1 cellular context compared by ENCODE assay signal in the genomic region with DNA sequence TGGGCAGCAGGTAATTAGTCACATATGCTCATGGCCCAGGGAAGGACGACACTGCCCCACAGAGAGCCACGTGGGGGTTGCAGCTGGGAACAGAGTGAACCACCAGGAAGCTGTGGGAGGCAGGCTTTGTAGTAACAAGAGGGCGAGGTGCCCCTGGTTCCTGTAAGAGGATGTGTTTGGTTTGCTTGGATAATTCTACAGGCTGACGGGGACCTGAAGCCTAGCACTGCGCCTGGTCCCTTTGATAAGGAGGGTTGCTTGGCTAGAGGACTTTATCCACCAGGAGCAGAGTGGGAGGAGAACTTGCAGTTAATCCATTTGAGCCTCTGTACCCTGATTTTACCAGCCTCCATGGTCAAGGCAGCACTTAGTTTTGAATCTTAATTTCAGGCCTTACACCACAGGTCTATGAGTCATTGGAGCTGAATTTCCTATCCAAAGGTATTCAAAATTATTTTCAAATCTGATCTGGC.
TF ChIP-seq lines count a peak whose summit lies in the region.

No MANE protein-coding gene starts in this region.

TF ChIP-seq in K562, 482 proteins besides CTCF, POLR2A, EP300 and RAD21 (continued from another document and continues in another):
- TF ChIP-seq, protein P1, sequence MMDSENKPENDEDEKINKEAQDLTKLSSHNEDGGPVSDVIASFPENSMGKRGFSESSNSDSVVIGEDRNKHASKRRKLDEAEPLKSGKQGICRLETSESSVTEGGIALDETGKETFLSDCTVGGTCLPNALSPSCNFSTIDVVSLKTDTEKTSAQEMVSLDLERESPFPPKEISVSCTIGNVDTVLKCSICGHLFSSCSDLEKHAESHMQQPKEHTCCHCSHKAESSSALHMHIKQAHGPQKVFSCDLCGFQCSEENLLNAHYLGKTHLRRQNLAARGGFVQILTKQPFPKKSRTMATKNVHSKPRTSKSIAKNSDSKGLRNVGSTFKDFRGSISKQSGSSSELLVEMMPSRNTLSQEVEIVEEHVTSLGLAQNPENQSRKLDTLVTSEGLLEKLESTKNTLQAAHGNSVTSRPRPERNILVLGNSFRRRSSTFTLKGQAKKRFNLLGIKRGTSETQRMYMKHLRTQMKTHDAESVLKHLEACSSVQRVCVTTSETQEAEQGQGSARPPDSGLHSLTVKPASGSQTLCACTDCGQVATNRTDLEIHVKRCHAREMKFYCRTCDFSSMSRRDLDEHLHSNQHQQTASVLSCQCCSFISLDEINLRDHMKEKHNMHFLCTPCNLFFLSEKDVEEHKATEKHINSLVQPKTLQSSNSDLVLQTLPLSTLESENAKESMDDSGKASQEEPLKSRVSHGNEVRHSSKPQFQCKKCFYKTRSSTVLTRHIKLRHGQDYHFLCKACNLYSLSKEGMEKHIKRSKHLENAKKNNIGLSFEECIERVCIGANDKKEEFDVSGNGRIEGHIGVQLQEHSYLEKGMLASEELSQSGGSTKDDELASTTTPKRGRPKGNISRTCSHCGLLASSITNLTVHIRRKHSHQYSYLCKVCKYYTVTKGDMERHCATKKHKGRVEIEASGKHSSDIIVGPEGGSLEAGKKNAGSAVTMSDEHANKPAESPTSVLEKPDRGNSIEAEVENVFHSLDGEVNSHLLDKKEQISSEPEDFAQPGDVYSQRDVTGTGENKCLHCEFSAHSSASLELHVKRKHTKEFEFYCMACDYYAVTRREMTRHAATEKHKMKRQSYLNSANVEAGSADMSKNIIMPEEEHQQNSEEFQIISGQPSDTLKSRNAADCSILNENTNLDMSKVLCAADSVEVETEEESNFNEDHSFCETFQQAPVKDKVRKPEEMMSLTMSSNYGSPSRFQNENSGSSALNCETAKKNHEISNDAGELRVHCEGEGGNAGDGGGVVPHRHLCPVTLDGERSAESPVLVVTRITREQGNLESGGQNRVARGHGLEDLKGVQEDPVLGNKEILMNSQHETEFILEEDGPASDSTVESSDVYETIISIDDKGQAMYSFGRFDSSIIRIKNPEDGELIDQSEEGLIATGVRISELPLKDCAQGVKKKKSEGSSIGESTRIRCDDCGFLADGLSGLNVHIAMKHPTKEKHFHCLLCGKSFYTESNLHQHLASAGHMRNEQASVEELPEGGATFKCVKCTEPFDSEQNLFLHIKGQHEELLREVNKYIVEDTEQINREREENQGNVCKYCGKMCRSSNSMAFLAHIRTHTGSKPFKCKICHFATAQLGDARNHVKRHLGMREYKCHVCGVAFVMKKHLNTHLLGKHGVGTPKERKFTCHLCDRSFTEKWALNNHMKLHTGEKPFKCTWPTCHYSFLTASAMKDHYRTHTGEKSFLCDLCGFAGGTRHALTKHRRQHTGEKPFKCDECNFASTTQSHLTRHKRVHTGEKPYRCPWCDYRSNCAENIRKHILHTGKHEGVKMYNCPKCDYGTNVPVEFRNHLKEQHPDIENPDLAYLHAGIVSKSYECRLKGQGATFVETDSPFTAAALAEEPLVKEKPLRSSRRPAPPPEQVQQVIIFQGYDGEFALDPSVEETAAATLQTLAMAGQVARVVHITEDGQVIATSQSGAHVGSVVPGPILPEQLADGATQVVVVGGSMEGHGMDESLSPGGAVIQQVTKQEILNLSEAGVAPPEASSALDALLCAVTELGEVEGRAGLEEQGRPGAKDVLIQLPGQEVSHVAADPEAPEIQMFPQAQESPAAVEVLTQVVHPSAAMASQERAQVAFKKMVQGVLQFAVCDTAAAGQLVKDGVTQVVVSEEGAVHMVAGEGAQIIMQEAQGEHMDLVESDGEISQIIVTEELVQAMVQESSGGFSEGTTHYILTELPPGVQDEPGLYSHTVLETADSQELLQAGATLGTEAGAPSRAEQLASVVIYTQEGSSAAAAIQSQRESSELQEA (IDR thresholded peaks at IDR 0.05; ENCODE audit: low read depth): no peak
- TF ChIP-seq DPF2 (IDR thresholded peaks at IDR 0.05) (peak; percentile 72), ZFP36 (IDR thresholded peaks at IDR 0.05; ENCODE audit: low read depth, low read length, partially characterized antibody) (no peak), HDAC2 (IDR thresholded peaks at IDR 0.05) (peak; percentile 79), KLF1 (tag; IDR thresholded peaks at IDR 0.05) (0 out of 2 replicates have a peak, but pooled peaks have one; percentile 39), MYNN (IDR thresholded peaks at IDR 0.05) (peak; percentile 55; the same call in 1 of the 2 replicates), MYNN (CRISPR knock-in tag; IDR thresholded peaks at IDR 0.05) (no peak), ZNF764 (CRISPR knock-in tag; IDR thresholded peaks at IDR 0.05; ENCODE audit: low read depth) (no peak), SAFB (IDR thresholded peaks at IDR 0.05; ENCODE audit: borderline replicate concordance, low read depth, low read length) (no peak), SMAD4 (CRISPR knock-in tag; conservative IDR thresholded peaks at IDR 0.05) (0 out of 2 replicates have a peak, but pooled peaks have one; percentile 19), PTRF (tag; IDR thresholded peaks at IDR 0.05) (no peak), POLR2AphosphoS5 (IDR thresholded peaks at IDR 0.05; ENCODE audit: control insufficient read depth, insufficient read depth, low read depth, low read length) (peak; percentile 69; the same call in 1 of the 2 replicates), CCNT2 (IDR thresholded peaks at IDR 0.05; ENCODE audit: borderline replicate concordance, extremely low read depth, insufficient read length, low read depth, low read length) (peak; percentile 57), HEY1 (CRISPR knock-in tag; IDR thresholded peaks at IDR 0.05; ENCODE audit: borderline replicate concordance) (no peak), SAFB2 (IDR thresholded peaks at IDR 0.05; ENCODE audit: borderline replicate concordance, low read depth, low read length, severe bottlenecking) (no peak), NFE2L1 (tag; IDR thresholded peaks at IDR 0.05; ENCODE audit: borderline replicate concordance, low read depth) (no peak), STAT5A (IDR thresholded peaks at IDR 0.05; ENCODE audit: borderline replicate concordance, low read length) (peak; percentile 43; the same call in 1 of the 2 replicates), ZNF24 (IDR thresholded peaks at IDR 0.05) (no peak), ZNF584 (CRISPR knock-in tag; IDR thresholded peaks at IDR 0.05; ENCODE audit: low read depth) (no peak), EHMT2 (IDR thresholded peaks at IDR 0.05) (no peak), KDM1A (IDR thresholded peaks at IDR 0.05) (peak; percentile 97 to 98), SOX6 (IDR thresholded peaks at IDR 0.05) (peak; percentile 38), NRF1 (conservative IDR thresholded peaks at IDR 0.05 in 1 of 2, IDR thresholded peaks at IDR 0.05 in 1 of 2) (no peak), TCF3 (CRISPR knock-in tag; IDR thresholded peaks at IDR 0.05) (peak; percentile 92), CBFA2T2 (conservative IDR thresholded peaks at IDR 0.05) (peak; percentile 92)
- TF ChIP-seq, protein P2, sequence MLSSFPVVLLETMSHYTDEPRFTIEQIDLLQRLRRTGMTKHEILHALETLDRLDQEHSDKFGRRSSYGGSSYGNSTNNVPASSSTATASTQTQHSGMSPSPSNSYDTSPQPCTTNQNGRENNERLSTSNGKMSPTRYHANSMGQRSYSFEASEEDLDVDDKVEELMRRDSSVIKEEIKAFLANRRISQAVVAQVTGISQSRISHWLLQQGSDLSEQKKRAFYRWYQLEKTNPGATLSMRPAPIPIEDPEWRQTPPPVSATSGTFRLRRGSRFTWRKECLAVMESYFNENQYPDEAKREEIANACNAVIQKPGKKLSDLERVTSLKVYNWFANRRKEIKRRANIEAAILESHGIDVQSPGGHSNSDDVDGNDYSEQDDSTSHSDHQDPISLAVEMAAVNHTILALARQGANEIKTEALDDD (IDR thresholded peaks at IDR 0.05): peak; percentile 62
- TF ChIP-seq, protein P3, sequence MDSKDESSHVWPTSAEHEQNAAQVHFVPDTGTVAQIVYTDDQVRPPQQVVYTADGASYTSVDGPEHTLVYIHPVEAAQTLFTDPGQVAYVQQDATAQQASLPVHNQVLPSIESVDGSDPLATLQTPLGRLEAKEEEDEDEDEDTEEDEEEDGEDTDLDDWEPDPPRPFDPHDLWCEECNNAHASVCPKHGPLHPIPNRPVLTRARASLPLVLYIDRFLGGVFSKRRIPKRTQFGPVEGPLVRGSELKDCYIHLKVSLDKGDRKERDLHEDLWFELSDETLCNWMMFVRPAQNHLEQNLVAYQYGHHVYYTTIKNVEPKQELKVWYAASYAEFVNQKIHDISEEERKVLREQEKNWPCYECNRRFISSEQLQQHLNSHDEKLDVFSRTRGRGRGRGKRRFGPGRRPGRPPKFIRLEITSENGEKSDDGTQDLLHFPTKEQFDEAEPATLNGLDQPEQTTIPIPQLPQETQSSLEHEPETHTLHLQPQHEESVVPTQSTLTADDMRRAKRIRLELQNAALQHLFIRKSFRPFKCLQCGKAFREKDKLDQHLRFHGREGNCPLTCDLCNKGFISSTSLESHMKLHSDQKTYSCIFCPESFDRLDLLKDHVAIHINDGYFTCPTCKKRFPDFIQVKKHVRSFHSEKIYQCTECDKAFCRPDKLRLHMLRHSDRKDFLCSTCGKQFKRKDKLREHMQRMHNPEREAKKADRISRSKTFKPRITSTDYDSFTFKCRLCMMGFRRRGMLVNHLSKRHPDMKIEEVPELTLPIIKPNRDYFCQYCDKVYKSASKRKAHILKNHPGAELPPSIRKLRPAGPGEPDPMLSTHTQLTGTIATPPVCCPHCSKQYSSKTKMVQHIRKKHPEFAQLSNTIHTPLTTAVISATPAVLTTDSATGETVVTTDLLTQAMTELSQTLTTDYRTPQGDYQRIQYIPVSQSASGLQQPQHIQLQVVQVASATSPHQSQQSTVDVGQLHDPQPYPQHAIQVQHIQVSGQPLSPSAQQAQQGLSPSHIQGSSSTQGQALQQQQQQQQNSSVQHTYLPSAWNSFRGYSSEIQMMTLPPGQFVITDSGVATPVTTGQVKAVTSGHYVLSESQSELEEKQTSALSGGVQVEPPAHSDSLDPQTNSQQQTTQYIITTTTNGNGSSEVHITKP (IDR thresholded peaks at IDR 0.05; ENCODE audit: partially characterized antibody): peak; percentile 52
- TF ChIP-seq, protein P4, sequence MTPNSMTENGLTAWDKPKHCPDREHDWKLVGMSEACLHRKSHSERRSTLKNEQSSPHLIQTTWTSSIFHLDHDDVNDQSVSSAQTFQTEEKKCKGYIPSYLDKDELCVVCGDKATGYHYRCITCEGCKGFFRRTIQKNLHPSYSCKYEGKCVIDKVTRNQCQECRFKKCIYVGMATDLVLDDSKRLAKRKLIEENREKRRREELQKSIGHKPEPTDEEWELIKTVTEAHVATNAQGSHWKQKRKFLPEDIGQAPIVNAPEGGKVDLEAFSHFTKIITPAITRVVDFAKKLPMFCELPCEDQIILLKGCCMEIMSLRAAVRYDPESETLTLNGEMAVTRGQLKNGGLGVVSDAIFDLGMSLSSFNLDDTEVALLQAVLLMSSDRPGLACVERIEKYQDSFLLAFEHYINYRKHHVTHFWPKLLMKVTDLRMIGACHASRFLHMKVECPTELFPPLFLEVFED (CRISPR knock-in tag; conservative IDR thresholded peaks at IDR 0.05): no peak
- TF ChIP-seq, protein P5, sequence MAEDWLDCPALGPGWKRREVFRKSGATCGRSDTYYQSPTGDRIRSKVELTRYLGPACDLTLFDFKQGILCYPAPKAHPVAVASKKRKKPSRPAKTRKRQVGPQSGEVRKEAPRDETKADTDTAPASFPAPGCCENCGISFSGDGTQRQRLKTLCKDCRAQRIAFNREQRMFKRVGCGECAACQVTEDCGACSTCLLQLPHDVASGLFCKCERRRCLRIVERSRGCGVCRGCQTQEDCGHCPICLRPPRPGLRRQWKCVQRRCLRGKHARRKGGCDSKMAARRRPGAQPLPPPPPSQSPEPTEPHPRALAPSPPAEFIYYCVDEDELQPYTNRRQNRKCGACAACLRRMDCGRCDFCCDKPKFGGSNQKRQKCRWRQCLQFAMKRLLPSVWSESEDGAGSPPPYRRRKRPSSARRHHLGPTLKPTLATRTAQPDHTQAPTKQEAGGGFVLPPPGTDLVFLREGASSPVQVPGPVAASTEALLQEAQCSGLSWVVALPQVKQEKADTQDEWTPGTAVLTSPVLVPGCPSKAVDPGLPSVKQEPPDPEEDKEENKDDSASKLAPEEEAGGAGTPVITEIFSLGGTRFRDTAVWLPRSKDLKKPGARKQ (CRISPR knock-in tag; IDR thresholded peaks at IDR 0.05): no peak
- TF ChIP-seq, protein P6, sequence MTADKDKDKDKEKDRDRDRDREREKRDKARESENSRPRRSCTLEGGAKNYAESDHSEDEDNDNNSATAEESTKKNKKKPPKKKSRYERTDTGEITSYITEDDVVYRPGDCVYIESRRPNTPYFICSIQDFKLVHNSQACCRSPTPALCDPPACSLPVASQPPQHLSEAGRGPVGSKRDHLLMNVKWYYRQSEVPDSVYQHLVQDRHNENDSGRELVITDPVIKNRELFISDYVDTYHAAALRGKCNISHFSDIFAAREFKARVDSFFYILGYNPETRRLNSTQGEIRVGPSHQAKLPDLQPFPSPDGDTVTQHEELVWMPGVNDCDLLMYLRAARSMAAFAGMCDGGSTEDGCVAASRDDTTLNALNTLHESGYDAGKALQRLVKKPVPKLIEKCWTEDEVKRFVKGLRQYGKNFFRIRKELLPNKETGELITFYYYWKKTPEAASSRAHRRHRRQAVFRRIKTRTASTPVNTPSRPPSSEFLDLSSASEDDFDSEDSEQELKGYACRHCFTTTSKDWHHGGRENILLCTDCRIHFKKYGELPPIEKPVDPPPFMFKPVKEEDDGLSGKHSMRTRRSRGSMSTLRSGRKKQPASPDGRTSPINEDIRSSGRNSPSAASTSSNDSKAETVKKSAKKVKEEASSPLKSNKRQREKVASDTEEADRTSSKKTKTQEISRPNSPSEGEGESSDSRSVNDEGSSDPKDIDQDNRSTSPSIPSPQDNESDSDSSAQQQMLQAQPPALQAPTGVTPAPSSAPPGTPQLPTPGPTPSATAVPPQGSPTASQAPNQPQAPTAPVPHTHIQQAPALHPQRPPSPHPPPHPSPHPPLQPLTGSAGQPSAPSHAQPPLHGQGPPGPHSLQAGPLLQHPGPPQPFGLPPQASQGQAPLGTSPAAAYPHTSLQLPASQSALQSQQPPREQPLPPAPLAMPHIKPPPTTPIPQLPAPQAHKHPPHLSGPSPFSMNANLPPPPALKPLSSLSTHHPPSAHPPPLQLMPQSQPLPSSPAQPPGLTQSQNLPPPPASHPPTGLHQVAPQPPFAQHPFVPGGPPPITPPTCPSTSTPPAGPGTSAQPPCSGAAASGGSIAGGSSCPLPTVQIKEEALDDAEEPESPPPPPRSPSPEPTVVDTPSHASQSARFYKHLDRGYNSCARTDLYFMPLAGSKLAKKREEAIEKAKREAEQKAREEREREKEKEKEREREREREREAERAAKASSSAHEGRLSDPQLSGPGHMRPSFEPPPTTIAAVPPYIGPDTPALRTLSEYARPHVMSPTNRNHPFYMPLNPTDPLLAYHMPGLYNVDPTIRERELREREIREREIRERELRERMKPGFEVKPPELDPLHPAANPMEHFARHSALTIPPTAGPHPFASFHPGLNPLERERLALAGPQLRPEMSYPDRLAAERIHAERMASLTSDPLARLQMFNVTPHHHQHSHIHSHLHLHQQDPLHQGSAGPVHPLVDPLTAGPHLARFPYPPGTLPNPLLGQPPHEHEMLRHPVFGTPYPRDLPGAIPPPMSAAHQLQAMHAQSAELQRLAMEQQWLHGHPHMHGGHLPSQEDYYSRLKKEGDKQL (CRISPR knock-in tag; IDR thresholded peaks at IDR 0.05; ENCODE audit: borderline replicate concordance): no peak
